In the genomic region with DNA sequence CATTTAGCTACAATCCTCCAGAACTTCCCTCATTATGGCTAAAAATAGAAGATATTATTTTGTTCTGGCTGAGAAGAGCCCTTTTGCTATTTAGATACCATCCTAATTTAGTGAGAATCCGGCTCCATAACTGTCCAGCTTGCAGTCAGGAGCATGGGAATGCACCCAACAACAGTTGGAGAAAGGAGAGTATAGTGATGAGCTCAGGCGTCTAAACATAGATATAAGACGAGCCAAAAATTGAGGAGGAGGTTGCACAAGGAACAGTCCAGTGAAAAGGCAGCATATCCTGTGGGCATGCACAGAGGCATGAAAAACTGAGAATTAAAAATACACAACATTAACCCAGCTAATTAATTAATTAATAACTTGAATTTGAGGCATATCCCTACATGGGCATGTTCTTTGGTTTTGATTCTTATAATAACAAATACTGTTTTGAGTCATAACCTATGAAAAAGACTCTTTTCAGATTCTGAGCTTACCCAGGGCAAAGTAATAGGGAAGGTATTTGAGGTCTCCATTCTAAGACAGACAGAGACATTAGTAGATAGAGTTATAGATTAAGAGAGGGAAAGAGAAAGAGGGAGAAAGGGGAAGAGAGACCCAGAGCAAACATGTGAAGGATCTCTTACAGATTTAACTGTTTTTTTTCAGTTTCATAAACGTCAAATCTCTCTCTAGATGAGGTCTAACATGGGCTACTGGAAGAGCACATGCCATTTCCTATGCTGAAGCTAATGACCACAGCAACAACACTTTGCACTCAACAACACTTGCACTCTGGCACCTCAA, we compare ENCODE assay signal across 10 cellular contexts.
DNase-seq lines count a peak whose midpoint lies in the region; ATAC-seq, FAIRE-seq and TF ChIP-seq lines count a peak whose summit lies in the region.
"Had no signal": no experiment of that assay in that cellular context is flagged by ENCODE, and none has a peak within 500 bp of the region (broad histone marks: within the 10 kb centered on the region; RNA-seq: fewer than 3 reads in every experiment).

No MANE protein-coding gene starts in this region.

- H3K9me3 Mint-ChIP-seq in astrocyte (ENCODE audit: unreplicated experiment) = no peaks in the 10 kb centered on the region
- no peaks in the 10 kb centered on the region for H3K9me3 Mint-ChIP-seq in stimulated activated memory B cell treated with anti-CD40 and anti-IgM and Interleukin-4, amounts not matched to agents 10 μg/mL and 1 μg/mL and 100 μg/mL, for 72 hours
- H3K9me3 Mint-ChIP-seq in activated naive CD4-positive, alpha-beta T cell treated with anti-CD3 and anti-CD28 coated beads, Interleukin-2, amount 50 U/mL, for 72 hours = no peaks in the 10 kb centered on the region

- peak; percentile 90 for ATAC-seq in GM19372 (IDR thresholded peaks at IDR 0.05; ENCODE audit: low read depth, unreplicated experiment)
- ATAC-seq in HG02852 (IDR thresholded peaks at IDR 0.05; ENCODE audit: unreplicated experiment) = peak; percentile 85
- ATAC-seq in stimulated activated memory B cell treated with anti-CD40 and anti-IgM and Interleukin-4, amounts not matched to agents 10 μg/mL and 1 μg/mL and 100 μg/mL, for 72 hours = peak; percentile 68
- no peak for ATAC-seq in activated naive CD4-positive, alpha-beta T cell treated with anti-CD3 and anti-CD28 coated beads, Interleukin-2, amount 50 U/mL, for 72 hours

- no peak overlapping the region for H3K27ac Mint-ChIP-seq in astrocyte (ENCODE audit: unreplicated experiment)
- H3K27ac Mint-ChIP-seq in stimulated activated memory B cell treated with anti-CD40 and anti-IgM and Interleukin-4, amounts not matched to agents 10 μg/mL and 1 μg/mL and 100 μg/mL, for 72 hours = no peak overlapping the region
- no peak overlapping the region for H3K27ac Mint-ChIP-seq in activated naive CD4-positive, alpha-beta T cell treated with anti-CD3 and anti-CD28 coated beads, Interleukin-2, amount 50 U/mL, for 72 hours

- H3K27ac ChIP-seq in astrocyte (ENCODE audit: low read depth, low read length) = no peak overlapping the region

- no peaks in the 10 kb centered on the region for H4K20me1 ChIP-seq in astrocyte (ENCODE audit: insufficient read depth, low read length)

- H3K9me3 ChIP-seq in astrocyte (ENCODE audit: insufficient read depth, low read depth, low read length) = no peaks in the 10 kb centered on the region

- peaks cover 1% of the 10 kb centered on the region for H3K36me3 Mint-ChIP-seq in astrocyte (ENCODE audit: low read depth, unreplicated experiment)
- H3K36me3 Mint-ChIP-seq in stimulated activated memory B cell treated with anti-CD40 and anti-IgM and Interleukin-4, amounts not matched to agents 10 μg/mL and 1 μg/mL and 100 μg/mL, for 72 hours = no peaks in the 10 kb centered on the region
- no peaks in the 10 kb centered on the region for H3K36me3 Mint-ChIP-seq in activated naive CD4-positive, alpha-beta T cell treated with anti-CD3 and anti-CD28 coated beads, Interleukin-2, amount 50 U/mL, for 72 hours

- no peak for TF ChIP-seq CTCF in astrocyte (IDR thresholded peaks at IDR 0.05; ENCODE audit: insufficient read depth, low read depth, low read length)

- H3K4me1 ChIP-seq in astrocyte (ENCODE audit: insufficient read depth, low read length) = peaks cover 5% of the 10 kb centered on the region

- no peak overlapping the region for H3K9ac ChIP-seq in astrocyte (ENCODE audit: low read length)

- H3K4me2 ChIP-seq in astrocyte (ENCODE audit: low read length) = no peak overlapping the region

- H2AFZ ChIP-seq in astrocyte (ENCODE audit: low read depth, low read length) = no peak overlapping the region

- H3K4me3 Mint-ChIP-seq in astrocyte (ENCODE audit: unreplicated experiment) = no peak overlapping the region
- no peak overlapping the region for H3K4me3 Mint-ChIP-seq in stimulated activated memory B cell treated with anti-CD40 and anti-IgM and Interleukin-4, amounts not matched to agents 10 μg/mL and 1 μg/mL and 100 μg/mL, for 72 hours

- no peaks in the 10 kb centered on the region for H3K27me3 ChIP-seq in astrocyte (ENCODE audit: insufficient read depth, low read length)

- no peak overlapping the region for H3K4me3 ChIP-seq in astrocyte (ENCODE audit: insufficient read depth, low read depth, low read length)

- POLR2A ChIA-PET in HEK293T (lab: Yijun Ruan, JAX) = no interaction called here

- no peak for FAIRE-seq in astrocyte (lab: Jason Lieb, UNC)
- FAIRE-seq: colon had no signal

- DNase-seq in astrocyte (ENCODE audit: low read depth) (peak; percentile 46), HEK293T (ENCODE audit: extremely low spot score) (no peak), hypothalamus (lab: John Stamatoyannopoulos, UW) (no peak), GDM1 (lab: John Stamatoyannopoulos, UW) (no peak)
- DNase-seq in activated naive CD4-positive, alpha-beta T cell treated with anti-CD3 and anti-CD28 coated beads, Interleukin-2, amount 50 U/mL, for 72 hours (ENCODE audit: low spot score in 2 of 2) = no peak
- DNase-seq: KBM-7 had no signal

- H3K4me1 Mint-ChIP-seq in astrocyte (ENCODE audit: low read depth, unreplicated experiment) = peaks cover 2% of the 10 kb centered on the region
- H3K4me1 Mint-ChIP-seq in stimulated activated memory B cell treated with anti-CD40 and anti-IgM and Interleukin-4, amounts not matched to agents 10 μg/mL and 1 μg/mL and 100 μg/mL, for 72 hours = no peaks in the 10 kb centered on the region

- no peaks in the 10 kb centered on the region for H3K79me2 ChIP-seq in astrocyte (ENCODE audit: insufficient read depth, low read length)

- H3K27me3 Mint-ChIP-seq in astrocyte (ENCODE audit: low read depth, unreplicated experiment) = no peaks in the 10 kb centered on the region
- H3K27me3 Mint-ChIP-seq in stimulated activated memory B cell treated with anti-CD40 and anti-IgM and Interleukin-4, amounts not matched to agents 10 μg/mL and 1 μg/mL and 100 μg/mL, for 72 hours = no peaks in the 10 kb centered on the region

- CTCF ChIA-PET in HEK293T (lab: Yijun Ruan, JAX) = no interaction called here

- no peaks in the 10 kb centered on the region for H3K36me3 ChIP-seq in astrocyte (ENCODE audit: insufficient read depth, low read length)

TF ChIP-seq in HEK293T, 16 proteins besides CTCF, POLR2A, EP300 and RAD21:
- no peak for TF ChIP-seq CTBP1 (IDR thresholded peaks at IDR 0.05; ENCODE audit: borderline replicate concordance)
- no peak for TF ChIP-seq HDGF (IDR thresholded peaks at IDR 0.05; ENCODE audit: borderline replicate concordance)
- no peak for TF ChIP-seq SP1 (IDR thresholded peaks at IDR 0.05)
- TF ChIP-seq LEF1 (IDR thresholded peaks at IDR 0.05; ENCODE audit: borderline replicate concordance) = no peak
- no peak for TF ChIP-seq FOXM1 (IDR thresholded peaks at IDR 0.05; ENCODE audit: borderline replicate concordance)
- TF ChIP-seq TARDBP (IDR thresholded peaks at IDR 0.05) = no peak
- no peak for TF ChIP-seq FOXA1 (IDR thresholded peaks at IDR 0.05)
- TF ChIP-seq, protein P1, sequence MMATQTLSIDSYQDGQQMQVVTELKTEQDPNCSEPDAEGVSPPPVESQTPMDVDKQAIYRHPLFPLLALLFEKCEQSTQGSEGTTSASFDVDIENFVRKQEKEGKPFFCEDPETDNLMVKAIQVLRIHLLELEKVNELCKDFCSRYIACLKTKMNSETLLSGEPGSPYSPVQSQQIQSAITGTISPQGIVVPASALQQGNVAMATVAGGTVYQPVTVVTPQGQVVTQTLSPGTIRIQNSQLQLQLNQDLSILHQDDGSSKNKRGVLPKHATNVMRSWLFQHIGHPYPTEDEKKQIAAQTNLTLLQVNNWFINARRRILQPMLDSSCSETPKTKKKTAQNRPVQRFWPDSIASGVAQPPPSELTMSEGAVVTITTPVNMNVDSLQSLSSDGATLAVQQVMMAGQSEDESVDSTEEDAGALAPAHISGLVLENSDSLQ (IDR thresholded peaks at IDR 0.05) = no peak
- no peak for TF ChIP-seq FOXK2 (IDR thresholded peaks at IDR 0.05)
- no peak for TF ChIP-seq ZNF384 (IDR thresholded peaks at IDR 0.05)
- no peak for TF ChIP-seq L3MBTL2 (conservative IDR thresholded peaks at IDR 0.05)
- no peak for TF ChIP-seq ELF4 (IDR thresholded peaks at IDR 0.05)
- no peak for TF ChIP-seq NFRKB (IDR thresholded peaks at IDR 0.05)
- TF ChIP-seq SUZ12 (IDR thresholded peaks at IDR 0.05) = no peak
- TF ChIP-seq ARNT (IDR thresholded peaks at IDR 0.05) = no peak
- no peak for TF ChIP-seq BHLHE40 (IDR thresholded peaks at IDR 0.05; ENCODE audit: borderline replicate concordance)

Comparison
In these comparisons a context has a peak if more than half of its experiments do, and no peak if none do; other contexts are left out.
1. ATAC-seq: peak in GM19372 (single experiment), HG02852 (single experiment) and stimulated activated memory B cell treated with anti-CD40 and anti-IgM and Interleukin-4, amounts not matched to agents 10 μg/mL and 1 μg/mL and 100 μg/mL, for 72 hours (single experiment); none in activated naive CD4-positive, alpha-beta T cell treated with anti-CD3 and anti-CD28 coated beads, Interleukin-2, amount 50 U/mL, for 72 hours (0 of 2).